Comparison of ENCODE assay signal across 4 cellular contexts in the genomic region with DNA sequence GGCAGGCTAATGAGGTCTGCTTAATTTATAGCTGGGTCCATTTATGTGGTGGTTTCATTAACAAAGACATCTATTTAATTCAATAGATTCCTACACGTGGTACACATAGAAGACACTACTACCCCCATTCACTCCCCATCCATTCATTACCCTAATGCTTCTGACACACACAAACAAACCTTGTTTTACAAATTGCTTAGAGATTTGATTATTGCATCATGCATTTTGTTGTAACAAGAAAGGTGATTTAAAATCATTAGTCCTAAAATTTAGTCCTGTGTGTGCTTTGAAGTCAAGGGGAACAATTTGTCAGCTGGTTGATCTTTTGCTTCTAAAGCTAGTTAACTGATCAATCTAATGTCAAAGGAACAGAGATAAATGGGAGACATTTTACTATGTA.
"Had no signal": no experiment of that assay in that cellular context is flagged by ENCODE, and none has a peak within 500 bp of the region (broad histone marks: within the 10 kb centered on the region; RNA-seq: fewer than 3 reads in every experiment).

No MANE protein-coding gene starts in this region.

- ATAC-seq: GM23338 had no signal

- H2AFZ ChIP-seq: GM23338 had no signal

- H3K4me3 ChIP-seq: GM23338 had no signal

- H3K4me2 ChIP-seq: GM23338 had no signal

- DNase-seq: H9, HCEC 1CT, KBM-7 had no signal
